Comparison of ENCODE assay signal across 1 cellular context in genomic region chr1:31509124-31510072, GRCh38.
A peak's percentile ranks its signal among the peaks of the same experiment; 100 is the strongest.
TF ChIP-seq lines count a peak whose summit lies in the region.

No MANE protein-coding gene starts in this region.

TF ChIP-seq in HepG2, 621 proteins besides CTCF, POLR2A, EP300 and RAD21 (continued from another document and continues in another):
- TF ChIP-seq ZNF407 (CRISPR knock-in tag; IDR thresholded peaks at IDR 0.05; ENCODE audit: not compliant biosample characterization) (peak; percentile 83), CBFB (CRISPR knock-in tag; IDR thresholded peaks at IDR 0.05) (0 out of 2 replicates have a peak, but pooled peaks have one; percentile 18), ZBTB43 (CRISPR knock-in tag; conservative IDR thresholded peaks at IDR 0.05) (peak; percentile 81; the same call in 1 of the 2 replicates), KAT2B (IDR thresholded peaks at IDR 0.05; ENCODE audit: borderline replicate concordance, low read depth, low read length) (no peak), ZNF607 (CRISPR knock-in tag; IDR thresholded peaks at IDR 0.05; ENCODE audit: borderline replicate concordance) (peak; percentile 80), AGO2 (optimal IDR thresholded peaks at IDR 0.05; ENCODE audit: low read depth, low read length) (no peak), HOXD1 (CRISPR knock-in tag; IDR thresholded peaks at IDR 0.05) (peak; percentile 50; the same call in 1 of the 2 replicates), POGK (CRISPR knock-in tag; conservative IDR thresholded peaks at IDR 0.05) (peak; percentile 75; the same call in 1 of the 2 replicates), SMAD9 (CRISPR knock-in tag; IDR thresholded peaks at IDR 0.05) (no peak), NCOA2 (CRISPR knock-in tag; IDR thresholded peaks at IDR 0.05) (peak; percentile 78), EEA1 (CRISPR knock-in tag; IDR thresholded peaks at IDR 0.05; ENCODE audit: borderline replicate concordance) (no peak), KLF11 (CRISPR knock-in tag; IDR thresholded peaks at IDR 0.05) (peak; percentile 42; the same call in 1 of the 2 replicates), NFIC (IDR thresholded peaks at IDR 0.05; ENCODE audit: low read length) (peak; percentile 46; the same call in 1 of the 2 replicates), ZBTB40 (IDR thresholded peaks at IDR 0.05) (no peak), ZBTB40 (CRISPR knock-in tag; IDR thresholded peaks at IDR 0.05) (peak; percentile 86), SMARCE1 (IDR thresholded peaks at IDR 0.05; ENCODE audit: borderline replicate concordance) (no peak)
- TF ChIP-seq, protein P1, sequence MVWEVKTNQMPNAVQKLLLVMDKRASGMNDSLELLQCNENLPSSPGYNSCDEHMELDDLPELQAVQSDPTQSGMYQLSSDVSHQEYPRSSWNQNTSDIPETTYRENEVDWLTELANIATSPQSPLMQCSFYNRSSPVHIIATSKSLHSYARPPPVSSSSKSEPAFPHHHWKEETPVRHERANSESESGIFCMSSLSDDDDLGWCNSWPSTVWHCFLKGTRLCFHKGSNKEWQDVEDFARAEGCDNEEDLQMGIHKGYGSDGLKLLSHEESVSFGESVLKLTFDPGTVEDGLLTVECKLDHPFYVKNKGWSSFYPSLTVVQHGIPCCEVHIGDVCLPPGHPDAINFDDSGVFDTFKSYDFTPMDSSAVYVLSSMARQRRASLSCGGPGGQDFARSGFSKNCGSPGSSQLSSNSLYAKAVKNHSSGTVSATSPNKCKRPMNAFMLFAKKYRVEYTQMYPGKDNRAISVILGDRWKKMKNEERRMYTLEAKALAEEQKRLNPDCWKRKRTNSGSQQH (CRISPR knock-in tag; IDR thresholded peaks at IDR 0.05; ENCODE audit: low read depth): no peak; the same call in 1 of the 2 replicates
- TF ChIP-seq, protein P2, sequence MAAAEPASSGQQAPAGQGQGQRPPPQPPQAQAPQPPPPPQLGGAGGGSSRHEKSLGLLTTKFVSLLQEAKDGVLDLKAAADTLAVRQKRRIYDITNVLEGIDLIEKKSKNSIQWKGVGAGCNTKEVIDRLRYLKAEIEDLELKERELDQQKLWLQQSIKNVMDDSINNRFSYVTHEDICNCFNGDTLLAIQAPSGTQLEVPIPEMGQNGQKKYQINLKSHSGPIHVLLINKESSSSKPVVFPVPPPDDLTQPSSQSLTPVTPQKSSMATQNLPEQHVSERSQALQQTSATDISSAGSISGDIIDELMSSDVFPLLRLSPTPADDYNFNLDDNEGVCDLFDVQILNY (CRISPR knock-in tag; conservative IDR thresholded peaks at IDR 0.05): no peak
- TF ChIP-seq, protein P3, sequence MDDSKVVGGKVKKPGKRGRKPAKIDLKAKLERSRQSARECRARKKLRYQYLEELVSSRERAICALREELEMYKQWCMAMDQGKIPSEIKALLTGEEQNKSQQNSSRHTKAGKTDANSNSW (CRISPR knock-in tag; IDR thresholded peaks at IDR 0.05; ENCODE audit: borderline replicate concordance): no peak
